In the genomic region with DNA sequence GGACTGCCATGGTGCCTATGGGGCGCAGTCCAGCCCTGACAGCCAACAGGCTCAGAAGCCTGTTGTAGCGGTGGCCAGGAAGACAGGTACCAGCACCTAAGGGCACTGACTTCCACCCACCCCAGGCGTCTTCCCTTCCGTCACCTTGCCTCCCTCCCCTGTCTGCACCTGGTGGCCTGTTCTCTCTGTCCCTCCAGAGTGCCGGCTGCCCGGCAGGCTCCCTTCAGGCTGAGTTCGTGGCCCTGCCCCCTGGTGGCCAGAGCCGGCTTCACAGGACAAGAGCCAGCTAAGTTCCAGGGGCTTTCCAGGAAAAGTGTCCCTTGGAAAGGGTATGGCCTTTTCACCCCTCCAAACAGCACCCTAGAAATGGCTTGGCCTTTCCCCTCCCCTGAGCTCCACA, we compare ENCODE assay signal across 3 cellular contexts. TPM values are rescaled to one million over a fixed set of nuclear protein-coding genes. Genes with fewer than 3 reads are reported as not detected.
"Had no signal": no experiment of that assay in that cellular context is flagged by ENCODE, and none has a peak within 500 bp of the region (broad histone marks: within the 10 kb centered on the region; RNA-seq: fewer than 3 reads in every experiment).

No MANE protein-coding gene starts in this region.

RNA-seq across cellular contexts. Expression of a gene that starts 15.0 kb away (rescaled TPM):
- total RNA-seq: activated CD4-positive, alpha-beta T cell treated with anti-CD3 and anti-CD28 coated beads, Interleukin-2, amount 10 ng/mL, durations not matched to agents 7 days and 5 days; activated T-helper 2 cell treated with anti-CD3 and anti-CD28 coated beads, Interferon-gamma antibody, Interleukin-2, Interleukin-4, amounts not matched to agents 10 μg/mL and 5 μg/mL and 100 μg/mL, durations not matched to agents 14 hours and 24 hours and 36 hours; OCI-LY7 had no signal
